In the genomic region with DNA sequence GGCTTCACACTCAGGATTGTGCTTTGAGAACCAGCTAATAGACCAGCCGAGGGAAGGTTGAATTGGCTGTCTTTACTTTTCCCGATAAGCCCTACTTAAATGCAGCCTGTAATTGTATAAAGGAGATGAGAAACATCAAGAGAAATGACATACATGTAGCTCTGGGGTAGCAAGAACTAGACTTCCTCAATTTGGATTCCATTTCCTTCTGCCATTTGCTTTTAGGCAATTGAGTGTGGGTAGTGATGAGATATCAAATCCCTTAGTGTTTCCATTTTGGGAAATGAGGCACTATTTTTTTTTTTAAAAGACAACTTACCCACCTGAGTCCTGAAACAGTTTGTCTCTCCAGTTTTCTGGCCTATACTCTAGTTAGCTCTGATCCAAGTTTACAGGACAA, we compare ENCODE assay signal across 11 cellular contexts. TPM values are rescaled to one million over a fixed set of nuclear protein-coding genes. Genes with fewer than 3 reads are reported as not detected.
DNase-seq lines count a peak whose midpoint lies in the region; ATAC-seq, FAIRE-seq and TF ChIP-seq lines count a peak whose summit lies in the region.
"Had no signal": no experiment of that assay in that cellular context is flagged by ENCODE, and none has a peak within 500 bp of the region (broad histone marks: within the 10 kb centered on the region; RNA-seq: fewer than 3 reads in every experiment).

No MANE protein-coding gene starts in this region.

- BruUV-seq in HepG2 (replicated peaks; lab: Mats Ljungman, UMichigan), result no TSS peak

- no peak overlapping the region for H3K27ac ChIP-seq in SK-N-SH (ENCODE audit: low read depth in 2 of 2, low read length in 1 of 2)
- peak overlapping the region; percentile 13 for H3K27ac ChIP-seq in caudate nucleus (ENCODE audit: low read depth, low read length)
- no peak overlapping the region for H3K27ac ChIP-seq in HepG2 (ENCODE audit: extremely low read length, insufficient read depth, low read length)
- peak overlapping the region in 1 of 4 donors; percentile 91 for H3K27ac ChIP-seq in tibial nerve
- H3K27ac ChIP-seq: A549, epithelial cell of prostate had no signal

- peaks cover 11% of the 10 kb centered on the region for H3F3A ChIP-seq in SK-N-SH (replicated peaks; ENCODE audit: insufficient read depth)

- H3K79me2 ChIP-seq in SK-N-SH (ENCODE audit: insufficient read depth), result peaks cover 15% of the 10 kb centered on the region; the same call in 1 of the 2 replicates
- no peaks in the 10 kb centered on the region for H3K79me2 ChIP-seq in HepG2 (ENCODE audit: insufficient read depth, low read length)

- H3K4me3 ChIP-seq in SK-N-SH (ENCODE audit: low read depth in 2 of 2, low read length in 1 of 2) (peak overlapping the region in 1 of 2 experiments; percentile 73; a peak in 1 of 4 replicates), skeletal muscle satellite cell (ENCODE audit: low read length) (no peak overlapping the region), HepG2 (replicated peaks in 1 of 3; ENCODE audit: insufficient read depth in 1 of 3, low read depth in 2 of 3, low read length in 3 of 3) (no peak overlapping the region), tibial nerve (no peak overlapping the region)
- H3K4me3 ChIP-seq: A549 had no signal

- H3K27me3 ChIP-seq in SK-N-SH (ENCODE audit: insufficient read depth), result no peaks in the 10 kb centered on the region
- no peaks in the 10 kb centered on the region for H3K27me3 ChIP-seq in skeletal muscle satellite cell (ENCODE audit: control insufficient read depth, insufficient read depth, low read length)
- peaks cover 0 to 4% of the 10 kb centered on the region in 2 experiments; a peak in 1 of 5 replicates for H3K27me3 ChIP-seq in HepG2 (ENCODE audit: control insufficient read depth in 1 of 2, insufficient read depth in 2 of 2, low read length in 2 of 2)
- no peaks in the 10 kb centered on the region for H3K27me3 ChIP-seq in tibial nerve

- DNase-seq in SK-N-SH, result no peak
- no peak for DNase-seq in caudate nucleus (lab: John Stamatoyannopoulos, UW)
- no peak for DNase-seq in HepG2 (ENCODE audit: low spot score)
- no peak for DNase-seq in tibial nerve (ENCODE audit: low spot score in 2 of 2)
- DNase-seq: activated CD4-positive, alpha-beta T cell treated with anti-CD3 and anti-CD28 coated beads for 36 hours; NK-92 treated with Interleukin-12 subunit alpha and Interleukin-12 subunit beta, amount 100 ng/mL, for 24 hours had no signal

- peaks cover 0 to 4% of the 10 kb centered on the region in 2 experiments for H3K36me3 ChIP-seq in SK-N-SH (replicated peaks in 1 of 2; ENCODE audit: control insufficient read depth in 1 of 2, insufficient read depth in 2 of 2, low read length in 1 of 2)
- H3K36me3 ChIP-seq in skeletal muscle satellite cell (ENCODE audit: insufficient read depth, low read length), result no peaks in the 10 kb centered on the region
- no peaks in the 10 kb centered on the region for H3K36me3 ChIP-seq in HepG2 (replicated peaks in 1 of 2; ENCODE audit: control insufficient read depth in 1 of 2, insufficient read depth in 2 of 2, low read length in 2 of 2)
- no peaks in the 10 kb centered on the region for H3K36me3 ChIP-seq in tibial nerve

- H3K9me2 ChIP-seq in SK-N-SH, result no peaks in the 10 kb centered on the region

- H4K20me1 ChIP-seq in SK-N-SH (ENCODE audit: insufficient read depth) (no peaks in the 10 kb centered on the region), HepG2 (ENCODE audit: insufficient read depth, low read length) (no peaks in the 10 kb centered on the region)

- intact Hi-C loops in HepG2 (cut with micrococcal nuclease; ENCODE audit: unreplicated experiment), result no loop called here

- H3K9ac ChIP-seq in SK-N-SH, result no peak overlapping the region
- no peak overlapping the region for H3K9ac ChIP-seq in skeletal muscle satellite cell (ENCODE audit: low read depth, low read length)
- no peak overlapping the region for H3K9ac ChIP-seq in HepG2 (ENCODE audit: insufficient read depth, low read depth, low read length)

- TF ChIP-seq POLR2A in HepG2 (IDR thresholded peaks at IDR 0.05; ENCODE audit: insufficient read depth in 1 of 2, low read depth in 2 of 2, low read length in 2 of 2) (no peak), tibial nerve (IDR thresholded peaks at IDR 0.05) (no peak)

- H3K9me3 ChIP-seq in SK-N-SH, result no peaks in the 10 kb centered on the region
- H3K9me3 ChIP-seq in skeletal muscle satellite cell (replicated peaks; ENCODE audit: low read length), result no peaks in the 10 kb centered on the region
- no peaks in the 10 kb centered on the region for H3K9me3 ChIP-seq in HepG2 (ENCODE audit: low read length)
- no peaks in the 10 kb centered on the region for H3K9me3 ChIP-seq in tibial nerve
- H3K9me3 ChIP-seq: A549 had no signal

- H3K4me1 ChIP-seq in SK-N-SH (ENCODE audit: control insufficient read depth in 1 of 2, insufficient read depth in 2 of 2, low read depth in 1 of 2, low read length in 1 of 2), result peaks cover 23 to 25% of the 10 kb centered on the region in 2 experiments
- H3K4me1 ChIP-seq in skeletal muscle satellite cell (ENCODE audit: control insufficient read depth, insufficient read depth, low read length), result peaks cover 24% of the 10 kb centered on the region
- peaks cover 45% of the 10 kb centered on the region for H3K4me1 ChIP-seq in HepG2 (ENCODE audit: insufficient read depth, low read length)
- peaks cover 0 to 58% (median 41%) of the 10 kb centered on the region in 4 donors for H3K4me1 ChIP-seq in tibial nerve

- H2AFZ ChIP-seq in SK-N-SH (ENCODE audit: low read depth), result no peak overlapping the region
- H2AFZ ChIP-seq in HepG2 (ENCODE audit: low read length), result no peak overlapping the region

- TF ChIP-seq CTCF in SK-N-SH (IDR thresholded peaks at IDR 0.05), result no peak
- TF ChIP-seq CTCF in HepG2 (CRISPR knock-in tag; IDR thresholded peaks at IDR 0.05), result no peak
- TF ChIP-seq CTCF in tibial nerve (IDR thresholded peaks at IDR 0.05), result no peak

- 86% methylated on average over 2 of the region's 2 CpGs for WGBS in SK-N-SH (ENCODE audit: low lambda C conversion rate)
- 97% methylated on average over 2 of the region's 2 CpGs for WGBS in HepG2 (ENCODE audit: low lambda C conversion rate)
- WGBS in tibial nerve, 2 donors, result 77 to 87% methylated on average over 2 of the region's 2 CpGs

- ATAC-seq in SK-N-SH treated with all-trans-retinoic acid at 6 μM for 48 hours, result no peak
- no peak for ATAC-seq in HepG2
- ATAC-seq: A549; activated CD4-positive, alpha-beta T cell treated with anti-CD3 and anti-CD28 coated beads for 36 hours; activated naive CD4-positive, alpha-beta T cell treated with anti-CD3 and anti-CD28 coated beads, Interleukin-2, amount 50 U/mL, for 72 hours had no signal

- POLR2A ChIA-PET in SK-N-SH (lab: Yijun Ruan, JAX) (interaction anchor here (2.6 kb wide), 1 partner anchor 15 kb away, joined by 10 read pairs; a partner anchor contains a TSS), HepG2 (lab: Yijun Ruan, JAX) (interaction anchor here (1.3 to 3.3 kb wide), 2 partner anchors 8 to 14 kb away, joined by 3 to 21 read pairs; a partner anchor contains a TSS)

- TF ChIP-seq RAD21 in SK-N-SH (IDR thresholded peaks at IDR 0.05; ENCODE audit: low read length) (no peak), HepG2 (CRISPR knock-in tag; IDR thresholded peaks at IDR 0.05) (no peak)

- in situ Hi-C loops in HepG2 (cut with HindIII; ENCODE audit: extremely low pct_ligation_motif_present, low pct_unique_long_range_greater_than_20kb), result no loop called here

- TF ChIP-seq EP300 in SK-N-SH (IDR thresholded peaks at IDR 0.05; ENCODE audit: borderline replicate concordance in 1 of 2, low read depth in 1 of 2, low read length in 1 of 2), result no peak
- TF ChIP-seq EP300 in HepG2 (IDR thresholded peaks at IDR 0.05; ENCODE audit: low read depth in 2 of 2, low read length in 2 of 2), result no peak
- TF ChIP-seq EP300 in HepG2 (CRISPR knock-in tag; IDR thresholded peaks at IDR 0.05; ENCODE audit: borderline replicate concordance), result no peak
- TF ChIP-seq EP300 in tibial nerve (IDR thresholded peaks at IDR 0.05), result no peak

- CTCF ChIA-PET in SK-N-SH (lab: Yijun Ruan, JAX), result interaction anchor here (1.4 to 70.6 kb wide), 6 partner anchors 11 to 108 kb away, joined by 3 to 2194 read pairs (median 10); a partner anchor contains a TSS
- CTCF ChIA-PET in HepG2 (lab: Yijun Ruan, JAX; ENCODE audit: low intra/inter-chr PET ratio, low total read pairs), result no interaction called here

- no peak for FAIRE-seq in HepG2 (lab: Jason Lieb, UNC)
- FAIRE-seq: A549 had no signal

- H3K4me2 ChIP-seq in SK-N-SH (peak overlapping the region; percentile 94), skeletal muscle satellite cell (ENCODE audit: low read length) (peak overlapping the region; percentile 87), HepG2 (ENCODE audit: low read depth, low read length) (no peak overlapping the region)

RNA-seq across cellular contexts. Expression of a gene that starts 2.2 kb away (rescaled TPM):
- polyA plus RNA-seq in SK-N-SH (2012; rRNA removed) (7.8 and 9.8 TPM in 2 replicates), HepG2 (2011; rRNA removed) (5.4 and 5.5 TPM in 2 replicates)
- 10.2 and 10.7 TPM in 2 replicates for polyA plus RNA-seq in SK-N-SH (2012; cell fraction: cytosol; rRNA removed)
- 8.0 and 11.1 TPM in 2 replicates for polyA plus RNA-seq in SK-N-SH (2012; cell fraction: nucleus; rRNA removed)
- 7.1 and 11.6 TPM in 2 replicates for total RNA-seq in skeletal muscle satellite cell (2012; rRNA removed)
- total RNA-seq in HepG2 (2016; rRNA removed; fragmentation: Illumina TruSeq; extraction: Trizol) (6.5 and 8.1 TPM in 2 replicates), tibial nerve (10 to 100 TPM; 13.8 to 25.9 (median 20.5) TPM)
- 2.3 and 2.5 TPM in 2 replicates for total RNA-seq in HepG2 (2016; cell fraction: cytosol; rRNA removed; fragmentation: Illumina TruSeq; extraction: Trizol; ENCODE audit: low read depth)
- total RNA-seq in HepG2 (2016; cell fraction: insoluble cytoplasmic fraction; rRNA removed; fragmentation: Illumina TruSeq; extraction: Trizol), result 6.7 and 7.0 TPM in 2 replicates
- total RNA-seq in HepG2 (2016; cell fraction: membrane; rRNA removed; fragmentation: Illumina TruSeq; extraction: Trizol), result 8.8 and 9.5 TPM in 2 replicates
- 5.3 and 7.0 TPM in 2 replicates for total RNA-seq in HepG2 (2016; cell fraction: nucleus; rRNA removed; fragmentation: Illumina TruSeq; extraction: Trizol)
- polyA plus RNA-seq in HepG2 (2011; cell fraction: cytosol; rRNA removed), result 2.7 and 3.4 TPM in 2 replicates
- polyA plus RNA-seq in HepG2 (2011; cell fraction: nucleus; rRNA removed), result 2.2 and 2.7 TPM in 2 replicates
- polyA plus RNA-seq in HepG2 (2012), result 4.1 and 4.6 TPM in 2 replicates
- polyA plus RNA-seq in HepG2 (2016; cell fraction: cytosol; fragmentation: Illumina TruSeq; extraction: Trizol; ENCODE audit: low read depth), result 1.7 and 3.1 TPM in 2 replicates
- 6.6 and 7.4 TPM in 2 replicates for polyA plus RNA-seq in HepG2 (2016; cell fraction: insoluble cytoplasmic fraction; fragmentation: Illumina TruSeq; extraction: Trizol; ENCODE audit: low read depth)
- polyA plus RNA-seq in HepG2 (2016; cell fraction: membrane; fragmentation: Illumina TruSeq; extraction: Trizol; ENCODE audit: low read depth), result 5.0 and 6.1 TPM in 2 replicates
- polyA plus RNA-seq in HepG2 (2016; cell fraction: nucleus; fragmentation: Illumina TruSeq; extraction: Trizol; ENCODE audit: insufficient read depth, low read depth), result 5.7 and 8.4 TPM in 2 replicates
- polyA minus RNA-seq in HepG2 (2011; rRNA and poly(A)+ RNA removed; ENCODE audit: low replicate concordance), result 3.4 and 5.5 TPM in 2 replicates
- polyA minus RNA-seq in HepG2 (2011; cell fraction: cytosol; rRNA and poly(A)+ RNA removed), result 4.6 and 5.2 TPM in 2 replicates
- 2.2 and 4.2 TPM in 2 replicates for polyA minus RNA-seq in HepG2 (2011; cell fraction: nucleus; rRNA and poly(A)+ RNA removed)

RNA-seq across cellular contexts. Expression of a gene that starts 15.0 kb away (rescaled TPM):
- polyA plus RNA-seq in SK-N-SH (2012; rRNA removed) (13.7 and 14.2 TPM in 2 replicates), HepG2 (2011; rRNA removed) (0.98 and 1.3 TPM in 2 replicates)
- polyA plus RNA-seq in SK-N-SH (2012; cell fraction: cytosol; rRNA removed), result 10.4 and 12.0 TPM in 2 replicates
- 82.8 and 92.4 TPM in 2 replicates for polyA plus RNA-seq in SK-N-SH (2012; cell fraction: nucleus; rRNA removed)
- total RNA-seq in skeletal muscle satellite cell (2012; rRNA removed), result 3.1 and 8.6 TPM in 2 replicates
- total RNA-seq in HepG2 (2016; rRNA removed; fragmentation: Illumina TruSeq; extraction: Trizol) (1.0 and 1.6 TPM in 2 replicates), tibial nerve (10 to 100 TPM; 19.3 to 22.8 (median 21.2) TPM)
- 0.20 and 0.71 TPM in 2 replicates for total RNA-seq in HepG2 (2016; cell fraction: cytosol; rRNA removed; fragmentation: Illumina TruSeq; extraction: Trizol; ENCODE audit: low read depth)
- total RNA-seq in HepG2 (2016; cell fraction: insoluble cytoplasmic fraction; rRNA removed; fragmentation: Illumina TruSeq; extraction: Trizol), result 0.89 and 1.7 TPM in 2 replicates
- total RNA-seq in HepG2 (2016; cell fraction: membrane; rRNA removed; fragmentation: Illumina TruSeq; extraction: Trizol), result 0.74 and 0.79 TPM in 2 replicates
- total RNA-seq in HepG2 (2016; cell fraction: nucleus; rRNA removed; fragmentation: Illumina TruSeq; extraction: Trizol), result 5.4 and 6.0 TPM in 2 replicates
- polyA plus RNA-seq in HepG2 (2011; cell fraction: cytosol; rRNA removed), result 0.34 and 0.46 TPM in 2 replicates
- 16.0 and 21.0 TPM in 2 replicates for polyA plus RNA-seq in HepG2 (2011; cell fraction: nucleus; rRNA removed)
- polyA plus RNA-seq in HepG2 (2012), result 1.9 and 2.3 TPM in 2 replicates
- polyA plus RNA-seq in HepG2 (2016; cell fraction: cytosol; fragmentation: Illumina TruSeq; extraction: Trizol; ENCODE audit: low read depth), result 0.20 and 0.31 TPM in 2 replicates
- 0.72 and 1.5 TPM in 2 replicates for polyA plus RNA-seq in HepG2 (2016; cell fraction: insoluble cytoplasmic fraction; fragmentation: Illumina TruSeq; extraction: Trizol; ENCODE audit: low read depth)
- polyA plus RNA-seq in HepG2 (2016; cell fraction: membrane; fragmentation: Illumina TruSeq; extraction: Trizol; ENCODE audit: low read depth), result 0.16 and 0.26 TPM in 2 replicates
- 10.8 and 14.7 TPM in 2 replicates for polyA plus RNA-seq in HepG2 (2016; cell fraction: nucleus; fragmentation: Illumina TruSeq; extraction: Trizol; ENCODE audit: insufficient read depth, low read depth)
- 3.8 and 11.1 TPM in 2 replicates for polyA minus RNA-seq in HepG2 (2011; rRNA and poly(A)+ RNA removed; ENCODE audit: low replicate concordance)
- polyA minus RNA-seq in HepG2 (2011; cell fraction: cytosol; rRNA and poly(A)+ RNA removed), result 0.69 and 2.3 TPM in 2 replicates
- 16.1 and 20.5 TPM in 2 replicates for polyA minus RNA-seq in HepG2 (2011; cell fraction: nucleus; rRNA and poly(A)+ RNA removed)

RNA-seq across cellular contexts. Expression of a gene that starts 18.0 kb away (rescaled TPM):
- 0.15 TPM in 2 replicates for polyA plus RNA-seq in SK-N-SH (2012; rRNA removed)
- 0.10 and 0.12 TPM in 2 replicates for polyA plus RNA-seq in SK-N-SH (2012; cell fraction: cytosol; rRNA removed)
- polyA plus RNA-seq in SK-N-SH (2012; cell fraction: nucleus; rRNA removed), result 0.44 and 0.59 TPM in 2 replicates
- total RNA-seq in skeletal muscle satellite cell (2012; rRNA removed), result 0.22 and 0.76 TPM in 2 replicates
- total RNA-seq in HepG2 (2016; rRNA removed; fragmentation: Illumina TruSeq; extraction: Trizol), result not detected in 2 replicates
- total RNA-seq in HepG2 (2016; cell fraction: cytosol; rRNA removed; fragmentation: Illumina TruSeq; extraction: Trizol; ENCODE audit: low read depth), result not detected in 2 replicates
- not detected in 2 replicates for total RNA-seq in HepG2 (2016; cell fraction: insoluble cytoplasmic fraction; rRNA removed; fragmentation: Illumina TruSeq; extraction: Trizol)
- total RNA-seq in HepG2 (2016; cell fraction: membrane; rRNA removed; fragmentation: Illumina TruSeq; extraction: Trizol), result not detected in 2 replicates
- total RNA-seq in HepG2 (2016; cell fraction: nucleus; rRNA removed; fragmentation: Illumina TruSeq; extraction: Trizol), result not detected in 2 replicates
- polyA plus RNA-seq in HepG2 (2011; rRNA removed), result 0.11 TPM in 1 of 2 replicates, not detected in the other
- polyA plus RNA-seq in HepG2 (2011; cell fraction: cytosol; rRNA removed), result 0.05 and 0.06 TPM in 2 replicates
- polyA plus RNA-seq in HepG2 (2011; cell fraction: nucleus; rRNA removed), result 0.39 and 0.71 TPM in 2 replicates
- not detected in 2 replicates for polyA plus RNA-seq in HepG2 (2012)
- polyA plus RNA-seq in HepG2 (2016; cell fraction: cytosol; fragmentation: Illumina TruSeq; extraction: Trizol; ENCODE audit: low read depth), result not detected in 2 replicates
- not detected in 2 replicates for polyA plus RNA-seq in HepG2 (2016; cell fraction: insoluble cytoplasmic fraction; fragmentation: Illumina TruSeq; extraction: Trizol; ENCODE audit: low read depth)
- polyA plus RNA-seq in HepG2 (2016; cell fraction: membrane; fragmentation: Illumina TruSeq; extraction: Trizol; ENCODE audit: low read depth), result not detected in 2 replicates
- not detected in 2 replicates for polyA plus RNA-seq in HepG2 (2016; cell fraction: nucleus; fragmentation: Illumina TruSeq; extraction: Trizol; ENCODE audit: insufficient read depth, low read depth)
- 29.2 TPM in 1 of 2 replicates, not detected in the other for polyA minus RNA-seq in HepG2 (2011; rRNA and poly(A)+ RNA removed; ENCODE audit: low replicate concordance)
- not detected in 2 replicates for polyA minus RNA-seq in HepG2 (2011; cell fraction: cytosol; rRNA and poly(A)+ RNA removed)
- polyA minus RNA-seq in HepG2 (2011; cell fraction: nucleus; rRNA and poly(A)+ RNA removed), result not detected in 2 replicates
- 10 to 100 TPM; 14.9 to 42.3 (median 17.0) TPM for total RNA-seq in tibial nerve

RNA-seq across cellular contexts. Expression of a gene that starts 25.1 kb away (rescaled TPM):
- polyA plus RNA-seq in SK-N-SH (2012; rRNA removed), result not detected in 2 replicates
- not detected in 2 replicates for polyA plus RNA-seq in SK-N-SH (2012; cell fraction: cytosol; rRNA removed)
- polyA plus RNA-seq in SK-N-SH (2012; cell fraction: nucleus; rRNA removed), result not detected in 2 replicates
- not detected in 2 replicates for total RNA-seq in skeletal muscle satellite cell (2012; rRNA removed)
- total RNA-seq in HepG2 (2016; rRNA removed; fragmentation: Illumina TruSeq; extraction: Trizol), result not detected in 2 replicates
- total RNA-seq in HepG2 (2016; cell fraction: cytosol; rRNA removed; fragmentation: Illumina TruSeq; extraction: Trizol; ENCODE audit: low read depth), result not detected in 2 replicates
- total RNA-seq in HepG2 (2016; cell fraction: insoluble cytoplasmic fraction; rRNA removed; fragmentation: Illumina TruSeq; extraction: Trizol), result not detected in 2 replicates
- not detected in 2 replicates for total RNA-seq in HepG2 (2016; cell fraction: membrane; rRNA removed; fragmentation: Illumina TruSeq; extraction: Trizol)
- not detected in 2 replicates for total RNA-seq in HepG2 (2016; cell fraction: nucleus; rRNA removed; fragmentation: Illumina TruSeq; extraction: Trizol)
- polyA plus RNA-seq in HepG2 (2011; rRNA removed), result not detected in 2 replicates
- not detected in 2 replicates for polyA plus RNA-seq in HepG2 (2011; cell fraction: cytosol; rRNA removed)
- polyA plus RNA-seq in HepG2 (2011; cell fraction: nucleus; rRNA removed), result not detected in 2 replicates
- polyA plus RNA-seq in HepG2 (2012), result not detected in 2 replicates
- polyA plus RNA-seq in HepG2 (2016; cell fraction: cytosol; fragmentation: Illumina TruSeq; extraction: Trizol; ENCODE audit: low read depth), result not detected in 2 replicates
- not detected in 2 replicates for polyA plus RNA-seq in HepG2 (2016; cell fraction: insoluble cytoplasmic fraction; fragmentation: Illumina TruSeq; extraction: Trizol; ENCODE audit: low read depth)
- polyA plus RNA-seq in HepG2 (2016; cell fraction: membrane; fragmentation: Illumina TruSeq; extraction: Trizol; ENCODE audit: low read depth), result not detected in 2 replicates
- polyA plus RNA-seq in HepG2 (2016; cell fraction: nucleus; fragmentation: Illumina TruSeq; extraction: Trizol; ENCODE audit: insufficient read depth, low read depth), result not detected in 2 replicates
- not detected in 2 replicates for polyA minus RNA-seq in HepG2 (2011; rRNA and poly(A)+ RNA removed; ENCODE audit: low replicate concordance)
- polyA minus RNA-seq in HepG2 (2011; cell fraction: cytosol; rRNA and poly(A)+ RNA removed), result not detected in 2 replicates
- not detected in 2 replicates for polyA minus RNA-seq in HepG2 (2011; cell fraction: nucleus; rRNA and poly(A)+ RNA removed)
- total RNA-seq in tibial nerve, result not detected
- total RNA-seq: activated CD4-positive, alpha-beta T cell treated with anti-CD3 and anti-CD28 coated beads for 36 hours; activated naive CD4-positive, alpha-beta T cell treated with anti-CD3 and anti-CD28 coated beads, Interleukin-2, amount 50 U/mL, for 72 hours had no signal
- polyA plus RNA-seq: A549 had no signal

RNA-seq across cellular contexts. Expression of a gene that starts 32.3 kb away (rescaled TPM):
- polyA plus RNA-seq in SK-N-SH (2012; rRNA removed) (0.08 and 0.12 TPM in 2 replicates), HepG2 (2011; rRNA removed) (0.07 and 0.32 TPM in 2 replicates)
- polyA plus RNA-seq in SK-N-SH (2012; cell fraction: cytosol; rRNA removed), result 0.09 and 0.26 TPM in 2 replicates
- polyA plus RNA-seq in SK-N-SH (2012; cell fraction: nucleus; rRNA removed), result 0.14 and 0.33 TPM in 2 replicates
- under 0.01 TPM in 2 replicates for total RNA-seq in skeletal muscle satellite cell (2012; rRNA removed)
- total RNA-seq in HepG2 (2016; rRNA removed; fragmentation: Illumina TruSeq; extraction: Trizol) (0.09 and 0.15 TPM in 2 replicates), tibial nerve (under 1 TPM; under 0.01 to 0.22 (median 0.10) TPM)
- total RNA-seq in HepG2 (2016; cell fraction: cytosol; rRNA removed; fragmentation: Illumina TruSeq; extraction: Trizol; ENCODE audit: low read depth), result 0.20 TPM in 1 of 2 replicates, not detected in the other
- total RNA-seq in HepG2 (2016; cell fraction: insoluble cytoplasmic fraction; rRNA removed; fragmentation: Illumina TruSeq; extraction: Trizol), result 0.01 and 0.15 TPM in 2 replicates
- total RNA-seq in HepG2 (2016; cell fraction: membrane; rRNA removed; fragmentation: Illumina TruSeq; extraction: Trizol), result 0.14 and 0.25 TPM in 2 replicates
- total RNA-seq in HepG2 (2016; cell fraction: nucleus; rRNA removed; fragmentation: Illumina TruSeq; extraction: Trizol), result 0.09 and 0.88 TPM in 2 replicates
- 0.03 and 0.05 TPM in 2 replicates for polyA plus RNA-seq in HepG2 (2011; cell fraction: cytosol; rRNA removed)
- 0.12 and 0.14 TPM in 2 replicates for polyA plus RNA-seq in HepG2 (2011; cell fraction: nucleus; rRNA removed)
- polyA plus RNA-seq in HepG2 (2012), result 0.03 and 0.12 TPM in 2 replicates
- 0.01 and 0.08 TPM in 2 replicates for polyA plus RNA-seq in HepG2 (2016; cell fraction: cytosol; fragmentation: Illumina TruSeq; extraction: Trizol; ENCODE audit: low read depth)
- 0.03 and 0.20 TPM in 2 replicates for polyA plus RNA-seq in HepG2 (2016; cell fraction: insoluble cytoplasmic fraction; fragmentation: Illumina TruSeq; extraction: Trizol; ENCODE audit: low read depth)
- polyA plus RNA-seq in HepG2 (2016; cell fraction: membrane; fragmentation: Illumina TruSeq; extraction: Trizol; ENCODE audit: low read depth), result 0.26 and 0.30 TPM in 2 replicates
- polyA plus RNA-seq in HepG2 (2016; cell fraction: nucleus; fragmentation: Illumina TruSeq; extraction: Trizol; ENCODE audit: insufficient read depth, low read depth), result 1.5 and 2.3 TPM in 2 replicates
- polyA minus RNA-seq in HepG2 (2011; rRNA and poly(A)+ RNA removed; ENCODE audit: low replicate concordance), result 0.40 and 1.0 TPM in 2 replicates
- 0.09 and 0.59 TPM in 2 replicates for polyA minus RNA-seq in HepG2 (2011; cell fraction: cytosol; rRNA and poly(A)+ RNA removed)
- polyA minus RNA-seq in HepG2 (2011; cell fraction: nucleus; rRNA and poly(A)+ RNA removed), result 0.37 and 0.64 TPM in 2 replicates

Comparison
In these comparisons a context has a peak if more than half of its experiments do, and no peak if none do; other contexts are left out.
1. RNA of a gene that starts 18.0 kb away (total RNA-seq): 14.9 to 42.3 TPM in tibial nerve; not detected in HepG2; every median in the first group is over 10 times any median in the second.